In genomic region chr18:23176701-23177432, GRCh38 we compare ENCODE assay signal across 17 cellular contexts. TPM values are rescaled to one million over a fixed set of nuclear protein-coding genes. Genes with fewer than 3 reads are reported as not detected.
DNase-seq lines count a peak whose midpoint lies in the region; ATAC-seq, FAIRE-seq and TF ChIP-seq lines count a peak whose summit lies in the region.
"Had no signal": no experiment of that assay in that cellular context is flagged by ENCODE, and none has a peak within 500 bp of the region (broad histone marks: within the 10 kb centered on the region; RNA-seq: fewer than 3 reads in every experiment).

No MANE protein-coding gene starts in this region.

- no peak overlapping the region for H4K5ac ChIP-seq in H9 (ENCODE audit: insufficient read length, low read depth, low read length)
- H4K5ac ChIP-seq in mesendoderm (ENCODE audit: low read length): no peak overlapping the region

- H3K18ac ChIP-seq in H9 (ENCODE audit: insufficient read length, low read depth, low read length) (peak overlapping the region; percentile 6), mesendoderm (ENCODE audit: low read length) (no peak overlapping the region)

- TF ChIP-seq CTCF in H9 (conservative IDR thresholded peaks at IDR 0.05) (no peak), K562 (IDR thresholded peaks at IDR 0.05 in 2 of 3, conservative IDR thresholded peaks at IDR 0.05 in 1 of 3; ENCODE audit: insufficient read depth in 2 of 3, low read depth in 1 of 3, low read length in 3 of 3) (no peak), brain microvascular endothelial cell (IDR thresholded peaks at IDR 0.05; ENCODE audit: low read depth, low read length, missing control alignments) (no peak)

- peaks cover 0 to 2% (median 0%) of the 10 kb centered on the region in 3 experiments; a peak in 1 of 7 replicates for H3K36me3 Mint-ChIP-seq in H9 (ENCODE audit: insufficient read depth in 1 of 3, low read depth in 3 of 3)
- H3K36me3 Mint-ChIP-seq in stimulated activated effector memory CD8-positive, alpha-beta T cell treated with anti-CD3 and anti-CD28 coated beads, Interleukin-12 subunit alpha, Interleukin-12 subunit beta, amount 100 ng/mL, for 72 hours: no peaks in the 10 kb centered on the region
- H3K36me3 Mint-ChIP-seq: CD4-positive, alpha-beta memory T cell had no signal

- no peak overlapping the region for H3K4me3 Mint-ChIP-seq in H9
- no peak overlapping the region for H3K4me3 Mint-ChIP-seq in stimulated activated effector memory CD8-positive, alpha-beta T cell treated with anti-CD3 and anti-CD28 coated beads, Interleukin-12 subunit alpha, Interleukin-12 subunit beta, amount 100 ng/mL, for 72 hours
- H3K4me3 Mint-ChIP-seq: CD4-positive, alpha-beta memory T cell; IgD-negative memory B cell had no signal

- H4K20me1 ChIP-seq in H9 (ENCODE audit: control insufficient read depth, insufficient read depth, insufficient read length) (no peaks in the 10 kb centered on the region), K562 (replicated peaks; ENCODE audit: control insufficient read depth, insufficient read depth, low read length) (0 out of 2 replicates have a peak, but pooled peaks cover 3% of the 10 kb centered on the region)

- in situ Hi-C loops in K562 (cut with MboI): no loop called here
- in situ Hi-C loops in brain microvascular endothelial cell (cut with HindIII; ENCODE audit: low pct_ligation_motif_present, low sequenced_read_pairs): no loop called here

- no peak overlapping the region for H2AK5ac ChIP-seq in H9 (ENCODE audit: insufficient read length, low read length)
- H2AK5ac ChIP-seq in mesendoderm (ENCODE audit: low read length): no peak overlapping the region

- no peak for TF ChIP-seq EP300 in K562 (IDR thresholded peaks at IDR 0.05; ENCODE audit: low read length)

- no peak overlapping the region for H4K8ac ChIP-seq in H9 (replicated peaks; ENCODE audit: insufficient read length, low read depth, low read length)
- no peak overlapping the region for H4K8ac ChIP-seq in mesendoderm (ENCODE audit: low read depth, low read length)

- FAIRE-seq in K562 (lab: Jason Lieb, UNC) (no peak), RCC 7860 (lab: Jason Lieb, UNC) (no peak), H54 (lab: Jason Lieb, UNC) (no peak)
- FAIRE-seq: A204.1, GM12878, GM18507 had no signal

- no peak overlapping the region for H3K27ac ChIP-seq in H9 (ENCODE audit: insufficient read length, low read depth, low read length)
- no peak overlapping the region for H3K27ac ChIP-seq in K562 (ENCODE audit: extremely low read depth, low read depth, low read length)
- no peak overlapping the region for H3K27ac ChIP-seq in mesendoderm (ENCODE audit: low read depth, low read length)
- H3K27ac ChIP-seq in brain microvascular endothelial cell: no peak overlapping the region
- H3K27ac ChIP-seq: C4-2B had no signal

- no peak for TF ChIP-seq RAD21 in K562 (CRISPR knock-in tag; conservative IDR thresholded peaks at IDR 0.05 in 1 of 2, IDR thresholded peaks at IDR 0.05 in 1 of 2)

- H2BK120ac ChIP-seq in H9 (ENCODE audit: low read depth, low read length, poor library complexity, severe bottlenecking): no peak overlapping the region
- H2BK120ac ChIP-seq in mesendoderm (ENCODE audit: low read depth, low read length): no peak overlapping the region

- H3K79me2 ChIP-seq in H9 (ENCODE audit: insufficient read depth, low read length): peaks cover 3% of the 10 kb centered on the region; the same call in 1 of the 2 replicates
- no peaks in the 10 kb centered on the region for H3K79me2 ChIP-seq in K562 (ENCODE audit: control insufficient read depth, insufficient read depth, low read length)
- H3K79me2 ChIP-seq in mesendoderm (ENCODE audit: control insufficient read depth, insufficient read depth, low read length): peaks cover 11% of the 10 kb centered on the region

- H3K27ac Mint-ChIP-seq in H9: peak overlapping the region in 2 of 3 experiments; percentile 67 to 95; a peak in 4 of 7 replicates
- H3K27ac Mint-ChIP-seq in stimulated activated effector memory CD8-positive, alpha-beta T cell treated with anti-CD3 and anti-CD28 coated beads, Interleukin-12 subunit alpha, Interleukin-12 subunit beta, amount 100 ng/mL, for 72 hours: peak overlapping the region; percentile 52

- TF ChIP-seq POLR2A in K562 (conservative IDR thresholded peaks at IDR 0.05) (no peak), H54 (IDR thresholded peaks at IDR 0.05; ENCODE audit: low read depth, low read length) (no peak)

- BruUV-seq in K562 (replicated peaks; lab: Mats Ljungman, UMichigan): no TSS peak

- H3K56ac ChIP-seq in H9 (ENCODE audit: insufficient read length, low read depth, low read length): no peak overlapping the region
- H3K56ac ChIP-seq in mesendoderm (ENCODE audit: low read length): peak overlapping the region; percentile 35

- H4K91ac ChIP-seq in H9 (ENCODE audit: insufficient read length, low read depth, low read length): no peak overlapping the region

- H3K79me1 ChIP-seq in H9 (ENCODE audit: insufficient read depth, low read depth, low read length, poor library complexity, severe bottlenecking) (peaks cover 5% of the 10 kb centered on the region), mesendoderm (ENCODE audit: low read length) (peaks cover 10% of the 10 kb centered on the region)

- H3K14ac ChIP-seq in H9 (ENCODE audit: insufficient read depth, low read length): no peak overlapping the region

- WGBS in H9 (ENCODE audit: extremely low coverage, insufficient read length, low lambda C conversion rate): no CpG with 5 or more reads among the region's 17 CpGs
- 2% methylated on average over 17 of the region's 17 CpGs for WGBS in K562 (ENCODE audit: insufficient coverage, low coverage, missing lambda C conversion rate)
- no CpG with 5 or more reads among the region's 17 CpGs for WGBS in mesendoderm (ENCODE audit: extremely low coverage, insufficient coverage, low lambda C conversion rate)

- H2BK12ac ChIP-seq in H9 (ENCODE audit: insufficient read length, low read depth, low read length): no peak overlapping the region

- no peak overlapping the region for H2AFZ ChIP-seq in H9 (ENCODE audit: low read length)
- no peak overlapping the region for H2AFZ ChIP-seq in K562 (ENCODE audit: low read depth, low read length)

- intact Hi-C loops in K562 (cut with micrococcal nuclease): no loop called here

- H3K9ac ChIP-seq in H9 (ENCODE audit: extremely low read depth, insufficient read length, low read length) (no peak overlapping the region), K562 (ENCODE audit: insufficient read depth in 1 of 2, low read depth in 2 of 2, low read length in 2 of 2) (no peak overlapping the region), mesendoderm (ENCODE audit: low read length) (no peak overlapping the region)

- POLR2A ChIA-PET in K562 (lab: Yijun Ruan, JAX): interaction anchor here (0.8 to 1.2 kb wide), 2 partner anchors 12 to 19 kb away, joined by 3 to 4 read pairs; no protein-coding TSS in a partner anchor

- H3K36me3 ChIP-seq in K562 (ENCODE audit: control insufficient read depth, insufficient read depth, low read length) (no peaks in the 10 kb centered on the region), mesendoderm (ENCODE audit: control insufficient read depth, insufficient read depth, low read length) (no peaks in the 10 kb centered on the region), brain microvascular endothelial cell (replicated peaks) (no peaks in the 10 kb centered on the region)
- H3K36me3 ChIP-seq: BE2C had no signal

- no peaks in the 10 kb centered on the region for H3K23me2 ChIP-seq in H9 (ENCODE audit: insufficient read length, low read depth, low read length, poor library complexity, severe bottlenecking)

- DNase-seq in H9 (no peak), K562 (ENCODE audit: extremely low read depth in 1 of 4, low spot score in 3 of 4) (no peak), mesendoderm (no peak), RCC 7860 (ENCODE audit: low spot score) (no peak), brain microvascular endothelial cell (no peak), H54 (ENCODE audit: insufficient read length, low spot score) (no peak)
- no peak for DNase-seq in stimulated activated effector memory CD8-positive, alpha-beta T cell treated with anti-CD3 and anti-CD28 coated beads, Interleukin-12 subunit alpha, Interleukin-12 subunit beta, amount 100 ng/mL, for 72 hours (ENCODE audit: low spot score in 2 of 2)
- DNase-seq: BE2C; CD4-positive, alpha-beta memory T cell; DMS79; GOT3 had no signal

- H3K4me3 ChIP-seq in K562: no peak overlapping the region
- no peak overlapping the region for H3K4me3 ChIP-seq in mesendoderm (ENCODE audit: low read length)
- H3K4me3 ChIP-seq in brain microvascular endothelial cell (ENCODE audit: low read depth, low read length): no peak overlapping the region
- H3K4me3 ChIP-seq: GM12878 had no signal

- CTCF ChIA-PET in K562 (lab: Yijun Ruan, JAX; ENCODE audit: low intra/inter-chr PET ratio): no interaction called here

- H3K4me2 ChIP-seq in H9 (ENCODE audit: insufficient read depth, insufficient read length, low read length): no peak overlapping the region
- no peak overlapping the region for H3K4me2 ChIP-seq in K562 (ENCODE audit: insufficient read depth, low read length)
- H3K4me2 ChIP-seq in mesendoderm (ENCODE audit: low read length): no peak overlapping the region

- no peaks in the 10 kb centered on the region for H3K9me1 ChIP-seq in K562 (ENCODE audit: control insufficient read depth, insufficient read depth, low read length)

- no peak overlapping the region for H3T11ph ChIP-seq in H9 (ENCODE audit: low read length)

- no peak overlapping the region for H2BK15ac ChIP-seq in H9 (ENCODE audit: low read depth, low read length)
- H2BK15ac ChIP-seq in mesendoderm (replicated peaks; ENCODE audit: low read depth): no peak overlapping the region

- H2BK5ac ChIP-seq in H9 (ENCODE audit: insufficient read length, low read length) (no peak overlapping the region), mesendoderm (ENCODE audit: low read length) (no peak overlapping the region)

- H3K23ac ChIP-seq in H9 (ENCODE audit: insufficient read length, low read depth, low read length) (no peak overlapping the region), mesendoderm (ENCODE audit: low read length) (no peak overlapping the region)

- no peaks in the 10 kb centered on the region for H3K9me3 Mint-ChIP-seq in H9
- no peaks in the 10 kb centered on the region for H3K9me3 Mint-ChIP-seq in stimulated activated effector memory CD8-positive, alpha-beta T cell treated with anti-CD3 and anti-CD28 coated beads, Interleukin-12 subunit alpha, Interleukin-12 subunit beta, amount 100 ng/mL, for 72 hours
- H3K9me3 Mint-ChIP-seq: CD4-positive, alpha-beta memory T cell had no signal

- H3K4me1 ChIP-seq in H9 (ENCODE audit: insufficient read depth, low read length): peaks cover 2% of the 10 kb centered on the region; the same call in 1 of the 2 replicates
- no peaks in the 10 kb centered on the region for H3K4me1 ChIP-seq in K562 (replicated peaks in 1 of 2; ENCODE audit: control insufficient read depth in 2 of 2, insufficient read depth in 2 of 2, low read length in 2 of 2)
- no peaks in the 10 kb centered on the region for H3K4me1 ChIP-seq in mesendoderm (ENCODE audit: control insufficient read depth, low read depth, low read length)
- H3K4me1 ChIP-seq: BE2C had no signal

- no peaks in the 10 kb centered on the region for H3K9me3 ChIP-seq in H9 (ENCODE audit: control insufficient read depth, low read depth, low read length)
- no peaks in the 10 kb centered on the region for H3K9me3 ChIP-seq in K562 (replicated peaks; ENCODE audit: control insufficient read depth, insufficient read depth, low read depth, low read length)
- H3K9me3 ChIP-seq: BE2C had no signal

- ATAC-seq in K562: peak; percentile 53
- no peak for ATAC-seq in stimulated activated effector memory CD8-positive, alpha-beta T cell treated with anti-CD3 and anti-CD28 coated beads, Interleukin-12 subunit alpha, Interleukin-12 subunit beta, amount 100 ng/mL, for 72 hours
- ATAC-seq: GM12878, HCT116 had no signal

- H3K27me3 Mint-ChIP-seq in H9 (ENCODE audit: low read depth): no peaks in the 10 kb centered on the region

- H3K4ac ChIP-seq in H9 (ENCODE audit: low read depth, low read length) (no peak overlapping the region), mesendoderm (ENCODE audit: low read depth, low read length) (no peak overlapping the region)

- peaks cover 47 to 53% of the 10 kb centered on the region in 2 experiments for H3K4me1 Mint-ChIP-seq in H9
- H3K4me1 Mint-ChIP-seq in stimulated activated effector memory CD8-positive, alpha-beta T cell treated with anti-CD3 and anti-CD28 coated beads, Interleukin-12 subunit alpha, Interleukin-12 subunit beta, amount 100 ng/mL, for 72 hours: peaks cover 8% of the 10 kb centered on the region

- H3K27me3 ChIP-seq in H9 (ENCODE audit: insufficient read depth, low read length) (no peaks in the 10 kb centered on the region), K562 (ENCODE audit: control insufficient read depth in 2 of 2, insufficient read depth in 2 of 2, low read length in 2 of 2) (peaks cover 56 to 66% of the 10 kb centered on the region in 2 experiments), mesendoderm (ENCODE audit: insufficient read depth, low read length, poor library complexity) (no peaks in the 10 kb centered on the region), brain microvascular endothelial cell (replicated peaks) (no peaks in the 10 kb centered on the region)
- H3K27me3 ChIP-seq: BE2C had no signal

- H2BK20ac ChIP-seq in H9 (ENCODE audit: low read depth, low read length, poor library complexity, severe bottlenecking): no peak overlapping the region

RNA-seq across cellular contexts. Expression of gene CABLES1, which starts 41.6 kb away (rescaled TPM):
- total RNA-seq in H9 (2021): 24.1 and 27.1 TPM in 2 replicates
- 0.76 TPM in 1 of 2 replicates, not detected in the other for total RNA-seq in K562 (2011; cell fraction: chromatin; rRNA removed; ENCODE audit: low replicate concordance)
- not detected in 2 replicates for total RNA-seq in K562 (2011; cell fraction: nucleolus; rRNA removed)
- 0.31 TPM in 1 of 2 replicates, not detected in the other for total RNA-seq in K562 (2011; cell fraction: nucleoplasm; rRNA removed)
- total RNA-seq in K562 (2014; rRNA removed): 0.04 and 0.09 TPM in 2 replicates
- total RNA-seq in K562 (2014; rRNA removed; fragmentation: Illumina TruSeq; extraction: Trizol): not detected in 2 replicates
- total RNA-seq in K562 (2015; rRNA removed; fragmentation: Illumina TruSeq; extraction: Trizol): not detected in 2 replicates
- total RNA-seq in K562 (2021): 0.07 and 0.09 TPM in 2 replicates
- 0.04 TPM in 1 of 2 replicates, not detected in the other for polyA plus RNA-seq in K562 (2011; rRNA removed)
- not detected in 2 replicates for polyA plus RNA-seq in K562 (2011; cell fraction: cytosol; rRNA removed)
- polyA plus RNA-seq in K562 (2011; cell fraction: nucleus; rRNA removed): 0.07 TPM in 1 of 2 replicates, not detected in the other
- 0.08 and 0.10 TPM in 2 replicates for polyA plus RNA-seq in K562 (2012)
- polyA plus RNA-seq in K562 (2014; fragmentation: Illumina TruSeq; extraction: Trizol): 0.04 TPM in 1 of 2 replicates, not detected in the other
- under 1 TPM; 0.04 to 0.10 TPM for polyA plus RNA-seq in K562 (2014; fragmentation: Nextera tagmentation; extraction: Ambion mirVana)
- not detected in 2 replicates for polyA plus RNA-seq in K562 (2014; rRNA removed)
- not detected in 2 replicates for polyA minus RNA-seq in K562 (2011; rRNA and poly(A)+ RNA removed)
- not detected in 2 replicates for polyA minus RNA-seq in K562 (2011; cell fraction: cytosol; rRNA and poly(A)+ RNA removed)
- polyA minus RNA-seq in K562 (2011; cell fraction: nucleus; rRNA and poly(A)+ RNA removed): 0.40 TPM in 1 of 2 replicates, not detected in the other
- 15.9 TPM for polyA plus RNA-seq in mesendoderm (2013, experiment 1 of 2)
- polyA plus RNA-seq in mesendoderm (2013, experiment 2 of 2): 16.6 TPM
- polyA plus RNA-seq: CD4-positive, alpha-beta memory T cell had no signal

Comparison
In these comparisons a context has a peak if more than half of its experiments do, and no peak if none do; other contexts are left out.
1. RNA of gene CABLES1, which starts 41.6 kb away (total RNA-seq): 24.1 to 27.1 TPM in H9; 0.04 to 0.76 TPM in K562; every median in the first group is over 10 times any median in the second.